In genomic region chr16:84543931-84544776, GRCh38 we compare ENCODE assay signal across 10 cellular contexts. TPM values are rescaled to one million over a fixed set of nuclear protein-coding genes. Genes with fewer than 3 reads are reported as not detected.
DNase-seq lines count a peak whose midpoint lies in the region; ATAC-seq and TF ChIP-seq lines count a peak whose summit lies in the region.
"Had no signal": no experiment of that assay in that cellular context is flagged by ENCODE, and none has a peak within 500 bp of the region (broad histone marks: within the 10 kb centered on the region; RNA-seq: fewer than 3 reads in every experiment).

No MANE protein-coding gene starts in this region.

- no peaks in the 10 kb centered on the region for H3K79me1 ChIP-seq in mesenchymal stem cell (replicated peaks; ENCODE audit: low read length, poor library complexity, severe bottlenecking)

- peaks cover 6% of the 10 kb centered on the region for H3K36me3 Mint-ChIP-seq in activated CD4-positive, alpha-beta memory T cell treated with anti-CD3 and anti-CD28 coated beads for 36 hours
- H3K36me3 Mint-ChIP-seq in activated CD4-positive, alpha-beta memory T cell treated with anti-CD3 and anti-CD28 coated beads, Interleukin-2, amount 10 ng/mL, durations not matched to agents 7 days and 5 days (ENCODE audit: low read depth): peaks cover 36% of the 10 kb centered on the region

- 86% methylated on average over 25 of the region's 26 CpGs for WGBS in mesenchymal stem cell
- WGBS in gastroesophageal sphincter (ENCODE audit: low coverage in 1 of 2), 2 donors: 59 to 67% methylated on average over 9 to 22 of the region's 26 CpGs

- no peak overlapping the region for H3K27ac ChIP-seq in mesenchymal stem cell (ENCODE audit: low read length, poor library complexity, severe bottlenecking)
- no peak overlapping the region for H3K27ac ChIP-seq in gastroesophageal sphincter
- H3K27ac ChIP-seq: thoracic aorta had no signal

- intact Hi-C loops in activated CD4-positive, alpha-beta memory T cell treated with anti-CD3 and anti-CD28 coated beads for 36 hours (cut with micrococcal nuclease): no loop called here

- H3K27me3 ChIP-seq in mesenchymal stem cell (ENCODE audit: control insufficient read depth in 1 of 2, insufficient read depth in 1 of 2, low read length in 2 of 2): peaks cover 0 to 14% of the 10 kb centered on the region in 2 experiments
- peaks cover 6% of the 10 kb centered on the region for H3K27me3 ChIP-seq in gastroesophageal sphincter

- H4K8ac ChIP-seq in mesenchymal stem cell (ENCODE audit: low read length): no peak overlapping the region

- CTCF ChIA-PET in activated CD4-positive, alpha-beta memory T cell treated with anti-CD3 and anti-CD28 coated beads for 36 hours (lab: Charles Lee): interaction anchor here (0.7 to 1.2 kb wide), 2 partner anchors 38 to 56 kb away, joined by 3 to 4 read pairs; no protein-coding TSS in a partner anchor
- CTCF ChIA-PET in activated CD4-positive, alpha-beta memory T cell treated with anti-CD3 and anti-CD28 coated beads, Interleukin-2, amount 10 ng/mL, durations not matched to agents 7 days and 5 days (lab: Charles Lee): interaction anchor here (0.7 to 1.0 kb wide), 4 partner anchors 33 to 478 kb away, joined by 3 to 4 read pairs (median 3); no protein-coding TSS in a partner anchor

- no peak for TF ChIP-seq POLR2A in gastroesophageal sphincter (IDR thresholded peaks at IDR 0.05)

- DNase-seq in activated CD4-positive, alpha-beta memory T cell treated with anti-CD3 and anti-CD28 coated beads for 36 hours: peak; percentile 57
- no peak for DNase-seq in activated CD4-positive, alpha-beta memory T cell treated with anti-CD3 and anti-CD28 coated beads, Interleukin-2, amount 10 ng/mL, durations not matched to agents 7 days and 5 days
- peak; percentile 36 to 52 for DNase-seq in activated CD4-positive, alpha-beta T cell treated with anti-CD3 and anti-CD28 coated beads, Interleukin-2, amount 50 U/mL, for 48 hours
- DNase-seq in mesenchymal stem cell: no peak
- DNase-seq in stimulated activated naive CD8-positive, alpha-beta T cell treated with anti-CD3 and anti-CD28 coated beads, Interleukin-15, amount 100 ng/mL, for 72 hours: no peak
- no peak for DNase-seq in GM19238 (ENCODE audit: insufficient read length, low spot score)
- DNase-seq: NCI-H82 had no signal

- TF ChIP-seq EP300 in gastroesophageal sphincter (IDR thresholded peaks at IDR 0.05): no peak

- peak overlapping the region; percentile 27 for H3K4me3 Mint-ChIP-seq in activated CD4-positive, alpha-beta memory T cell treated with anti-CD3 and anti-CD28 coated beads for 36 hours
- H3K4me3 Mint-ChIP-seq in activated CD4-positive, alpha-beta memory T cell treated with anti-CD3 and anti-CD28 coated beads, Interleukin-2, amount 10 ng/mL, durations not matched to agents 7 days and 5 days: no peak overlapping the region
- H3K4me3 Mint-ChIP-seq in stimulated activated naive CD8-positive, alpha-beta T cell treated with anti-CD3 and anti-CD28 coated beads, Interleukin-15, amount 100 ng/mL, for 72 hours: peak overlapping the region; percentile 66 to 78

- H3K27ac Mint-ChIP-seq in activated CD4-positive, alpha-beta memory T cell treated with anti-CD3 and anti-CD28 coated beads for 36 hours: no peak overlapping the region
- H3K27ac Mint-ChIP-seq in activated CD4-positive, alpha-beta memory T cell treated with anti-CD3 and anti-CD28 coated beads, Interleukin-2, amount 10 ng/mL, durations not matched to agents 7 days and 5 days: no peak overlapping the region
- peak overlapping the region; percentile 16 to 82 for H3K27ac Mint-ChIP-seq in stimulated activated naive CD8-positive, alpha-beta T cell treated with anti-CD3 and anti-CD28 coated beads, Interleukin-15, amount 100 ng/mL, for 72 hours

- H2AK5ac ChIP-seq in mesenchymal stem cell (ENCODE audit: low read length, severe bottlenecking): peak overlapping the region; percentile 22

- H3K36me3 ChIP-seq in mesenchymal stem cell (ENCODE audit: control insufficient read depth in 1 of 2, insufficient read depth in 2 of 2, low read depth in 1 of 2, low read length in 2 of 2) (no peaks in the 10 kb centered on the region), gastroesophageal sphincter (no peaks in the 10 kb centered on the region)
- H3K36me3 ChIP-seq: thoracic aorta had no signal

- H3K9me3 Mint-ChIP-seq in activated CD4-positive, alpha-beta memory T cell treated with anti-CD3 and anti-CD28 coated beads for 36 hours: no peaks in the 10 kb centered on the region
- H3K9me3 Mint-ChIP-seq in activated CD4-positive, alpha-beta memory T cell treated with anti-CD3 and anti-CD28 coated beads, Interleukin-2, amount 10 ng/mL, durations not matched to agents 7 days and 5 days: no peaks in the 10 kb centered on the region
- H3K9me3 Mint-ChIP-seq in stimulated activated naive CD8-positive, alpha-beta T cell treated with anti-CD3 and anti-CD28 coated beads, Interleukin-15, amount 100 ng/mL, for 72 hours: no peaks in the 10 kb centered on the region

- no peak overlapping the region for H3K9ac ChIP-seq in mesenchymal stem cell (ENCODE audit: low read length)

- H3K23ac ChIP-seq in mesenchymal stem cell (ENCODE audit: low read length in 2 of 2): no peak overlapping the region

- H3K4me1 Mint-ChIP-seq in activated CD4-positive, alpha-beta memory T cell treated with anti-CD3 and anti-CD28 coated beads for 36 hours (ENCODE audit: low read depth): peaks cover 35% of the 10 kb centered on the region
- peaks cover 36% of the 10 kb centered on the region for H3K4me1 Mint-ChIP-seq in activated CD4-positive, alpha-beta memory T cell treated with anti-CD3 and anti-CD28 coated beads, Interleukin-2, amount 10 ng/mL, durations not matched to agents 7 days and 5 days
- peaks cover 73% of the 10 kb centered on the region for H3K4me1 Mint-ChIP-seq in stimulated activated naive CD8-positive, alpha-beta T cell treated with anti-CD3 and anti-CD28 coated beads, Interleukin-15, amount 100 ng/mL, for 72 hours

- H3K4ac ChIP-seq in mesenchymal stem cell (ENCODE audit: low read depth in 1 of 2, low read length in 2 of 2): no peak overlapping the region

- peaks cover 26% of the 10 kb centered on the region for H3K4me1 ChIP-seq in mesenchymal stem cell (ENCODE audit: control insufficient read depth, insufficient read depth, low read depth, low read length)
- peaks cover 0 to 3% (median 0%) of the 10 kb centered on the region in 3 donors for H3K4me1 ChIP-seq in gastroesophageal sphincter

- no peak overlapping the region for H2BK15ac ChIP-seq in mesenchymal stem cell (ENCODE audit: low read depth, poor library complexity, severe bottlenecking)

- no peak overlapping the region for H2BK120ac ChIP-seq in mesenchymal stem cell (ENCODE audit: low read depth, low read length)

- H4K91ac ChIP-seq in mesenchymal stem cell (ENCODE audit: low read length): no peak overlapping the region

- H3K9me3 ChIP-seq in mesenchymal stem cell (ENCODE audit: control insufficient read depth, low read length) (no peaks in the 10 kb centered on the region), gastroesophageal sphincter (no peaks in the 10 kb centered on the region)
- H3K9me3 ChIP-seq: thoracic aorta had no signal

- H3K14ac ChIP-seq in mesenchymal stem cell (ENCODE audit: low read length in 2 of 2): no peak overlapping the region

- H3K4me2 ChIP-seq in mesenchymal stem cell (ENCODE audit: low read length, poor library complexity, severe bottlenecking): no peak overlapping the region

- ATAC-seq in stimulated activated naive CD8-positive, alpha-beta T cell treated with anti-CD3 and anti-CD28 coated beads, Interleukin-15, amount 100 ng/mL, for 72 hours: peak; percentile 18
- no peak for ATAC-seq in gastroesophageal sphincter
- ATAC-seq in HG02840 (IDR thresholded peaks at IDR 0.05; ENCODE audit: low FRiP score, unreplicated experiment): no peak

- POLR2A ChIA-PET in activated CD4-positive, alpha-beta memory T cell treated with anti-CD3 and anti-CD28 coated beads for 36 hours (lab: Charles Lee): interaction anchor here (0.6 kb wide), 1 partner anchor 26 kb away, joined by 6 read pairs; no protein-coding TSS in a partner anchor
- POLR2A ChIA-PET in activated CD4-positive, alpha-beta memory T cell treated with anti-CD3 and anti-CD28 coated beads, Interleukin-2, amount 10 ng/mL, durations not matched to agents 7 days and 5 days (lab: Charles Lee): interaction anchor here (0.6 to 3.3 kb wide), 3 partner anchors 10 to 29 kb away, joined by 3 to 18 read pairs (median 7); no protein-coding TSS in a partner anchor

- H2BK5ac ChIP-seq in mesenchymal stem cell (ENCODE audit: low read depth, low read length, poor library complexity, severe bottlenecking): no peak overlapping the region

- H3K4me3 ChIP-seq in mesenchymal stem cell (ENCODE audit: insufficient read depth in 1 of 2, low read depth in 1 of 2, low read length in 2 of 2) (no peak overlapping the region), gastroesophageal sphincter (no peak overlapping the region)
- H3K4me3 ChIP-seq: thoracic aorta had no signal

- no peak overlapping the region for H3K18ac ChIP-seq in mesenchymal stem cell (ENCODE audit: low read depth in 1 of 2, low read length in 2 of 2)

- no peaks in the 10 kb centered on the region for H3K27me3 Mint-ChIP-seq in activated CD4-positive, alpha-beta memory T cell treated with anti-CD3 and anti-CD28 coated beads for 36 hours
- no peaks in the 10 kb centered on the region for H3K27me3 Mint-ChIP-seq in activated CD4-positive, alpha-beta memory T cell treated with anti-CD3 and anti-CD28 coated beads, Interleukin-2, amount 10 ng/mL, durations not matched to agents 7 days and 5 days
- no peaks in the 10 kb centered on the region for H3K27me3 Mint-ChIP-seq in stimulated activated naive CD8-positive, alpha-beta T cell treated with anti-CD3 and anti-CD28 coated beads, Interleukin-15, amount 100 ng/mL, for 72 hours

- no peak overlapping the region for H2AFZ ChIP-seq in mesenchymal stem cell (ENCODE audit: low read depth, low read length)

- no peak for TF ChIP-seq CTCF in gastroesophageal sphincter (IDR thresholded peaks at IDR 0.05)

- H2BK12ac ChIP-seq in mesenchymal stem cell (ENCODE audit: low read length in 2 of 2): peak overlapping the region in 1 of 2 experiments; percentile 31

RNA-seq across cellular contexts. Expression of gene MEAK7, which starts 39.7 kb away (rescaled TPM):
- 10 to 100 TPM; 12.9 to 13.6 TPM for total RNA-seq in activated CD4-positive, alpha-beta memory T cell treated with anti-CD3 and anti-CD28 coated beads for 36 hours
- total RNA-seq in activated CD4-positive, alpha-beta memory T cell treated with anti-CD3 and anti-CD28 coated beads, Interleukin-2, amount 10 ng/mL, durations not matched to agents 7 days and 5 days: 10 to 100 TPM; 27.7 to 33.4 TPM
- polyA plus RNA-seq in mesenchymal stem cell (2013, experiment 1 of 2): 13.8 TPM
- polyA plus RNA-seq in mesenchymal stem cell (2013, experiment 2 of 2): 14.8 TPM
- 10 to 100 TPM in 2 of 4 donors, 1 to 10 TPM in 2; 7.9 to 30.5 (median 10.4) TPM for total RNA-seq in gastroesophageal sphincter

Comparison
In these comparisons a context has a peak if more than half of its experiments do, and no peak if none do; other contexts are left out.
1. DNase-seq: peak in activated CD4-positive, alpha-beta memory T cell treated with anti-CD3 and anti-CD28 coated beads for 36 hours (single experiment) and activated CD4-positive, alpha-beta T cell treated with anti-CD3 and anti-CD28 coated beads, Interleukin-2, amount 50 U/mL, for 48 hours (2 of 2); none in activated CD4-positive, alpha-beta memory T cell treated with anti-CD3 and anti-CD28 coated beads, Interleukin-2, amount 10 ng/mL, durations not matched to agents 7 days and 5 days (single experiment), mesenchymal stem cell (single experiment), stimulated activated naive CD8-positive, alpha-beta T cell treated with anti-CD3 and anti-CD28 coated beads, Interleukin-15, amount 100 ng/mL, for 72 hours (0 of 2) and GM19238 (single experiment).
2. H3K27ac Mint-ChIP-seq: peak in stimulated activated naive CD8-positive, alpha-beta T cell treated with anti-CD3 and anti-CD28 coated beads, Interleukin-15, amount 100 ng/mL, for 72 hours (2 of 2); none in activated CD4-positive, alpha-beta memory T cell treated with anti-CD3 and anti-CD28 coated beads for 36 hours (single experiment) and activated CD4-positive, alpha-beta memory T cell treated with anti-CD3 and anti-CD28 coated beads, Interleukin-2, amount 10 ng/mL, durations not matched to agents 7 days and 5 days (single experiment).